Comparison of ENCODE assay signal across 17 cellular contexts in the genomic region with DNA sequence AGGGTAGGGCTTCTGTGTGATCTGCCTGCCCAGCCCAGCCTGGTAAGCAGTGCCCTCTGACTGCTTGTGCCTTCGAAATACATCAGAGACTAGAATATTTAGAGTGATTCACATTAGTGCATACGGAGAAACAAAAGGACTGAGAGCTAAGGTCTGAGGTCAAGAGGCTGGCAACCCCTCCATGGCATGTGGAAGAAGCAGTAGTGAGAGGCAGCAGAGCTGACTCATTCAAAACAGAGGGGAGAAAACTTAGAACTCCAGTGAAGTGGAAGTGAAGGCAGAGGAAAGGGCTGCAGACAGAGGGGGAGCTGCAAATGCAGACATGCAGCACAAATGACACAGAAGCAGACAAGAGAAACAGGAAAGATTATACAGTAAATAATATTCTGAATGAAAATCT.
DNase-seq lines count a peak whose midpoint lies in the region; ATAC-seq, FAIRE-seq and TF ChIP-seq lines count a peak whose summit lies in the region.
"Had no signal": no experiment of that assay in that cellular context is flagged by ENCODE, and none has a peak within 500 bp of the region (broad histone marks: within the 10 kb centered on the region; RNA-seq: fewer than 3 reads in every experiment).

No MANE protein-coding gene starts in this region.

- H3K14ac ChIP-seq in mesenchymal stem cell (ENCODE audit: low read length in 2 of 2), result no peak overlapping the region

- no peak overlapping the region for H2AK5ac ChIP-seq in mesenchymal stem cell (ENCODE audit: low read length, severe bottlenecking)

- H3K4ac ChIP-seq in mesenchymal stem cell (ENCODE audit: low read depth in 1 of 2, low read length in 2 of 2), result no peak overlapping the region

- no peak for TF ChIP-seq CTCF in K562 (IDR thresholded peaks at IDR 0.05 in 2 of 3, conservative IDR thresholded peaks at IDR 0.05 in 1 of 3; ENCODE audit: insufficient read depth in 2 of 3, low read depth in 1 of 3, low read length in 3 of 3)

- no TSS peak for BruUV-seq in K562 (replicated peaks; lab: Mats Ljungman, UMichigan)

- H3K36me3 Mint-ChIP-seq in activated CD4-positive, alpha-beta memory T cell treated with anti-CD3 and anti-CD28 coated beads for 36 hours, result peaks cover 4% of the 10 kb centered on the region

- no peak overlapping the region for H2BK120ac ChIP-seq in mesenchymal stem cell (ENCODE audit: low read depth, low read length)

- H4K8ac ChIP-seq in mesenchymal stem cell (ENCODE audit: low read length), result no peak overlapping the region

- TF ChIP-seq EP300 in K562 (IDR thresholded peaks at IDR 0.05; ENCODE audit: low read length), result no peak; the same call in 1 of the 2 replicates

- CTCF ChIA-PET in K562 (lab: Yijun Ruan, JAX; ENCODE audit: low intra/inter-chr PET ratio), result no interaction called here
- CTCF ChIA-PET in activated CD4-positive, alpha-beta memory T cell treated with anti-CD3 and anti-CD28 coated beads for 36 hours (lab: Charles Lee), result interaction anchor here (0.8 to 2.8 kb wide), 4 partner anchors 12 to 291 kb away, joined by 3 to 9 read pairs (median 6); no protein-coding TSS in a partner anchor

- H3K9me1 ChIP-seq in K562 (ENCODE audit: control insufficient read depth, insufficient read depth, low read length), result no peaks in the 10 kb centered on the region

- in situ Hi-C loops in K562 (cut with MboI), result loop anchor here (25.0 kb wide), 1 partner anchor 187 kb away; the partner anchor contains the start of gene TRAK1

- ATAC-seq in K562, result no peak
- ATAC-seq: activated CD4-positive, CD25-positive, alpha-beta regulatory T cell treated with anti-CD3 and anti-CD28 coated beads, Interleukin-2, amount 50 U/mL, for 24 hours; GM12878; natural killer cell; Panc1 had no signal

- H2AFZ ChIP-seq in K562 (ENCODE audit: low read depth, low read length), result no peak overlapping the region
- H2AFZ ChIP-seq in mesenchymal stem cell (ENCODE audit: low read depth, low read length), result no peak overlapping the region

- intact Hi-C loops in K562 (cut with micrococcal nuclease), result no loop called here
- intact Hi-C loops in activated CD4-positive, alpha-beta memory T cell treated with anti-CD3 and anti-CD28 coated beads for 36 hours (cut with micrococcal nuclease), result no loop called here

- no peaks in the 10 kb centered on the region for H3K36me3 ChIP-seq in K562 (ENCODE audit: control insufficient read depth, insufficient read depth, low read length)
- H3K36me3 ChIP-seq in mesenchymal stem cell (ENCODE audit: control insufficient read depth in 1 of 2, insufficient read depth in 2 of 2, low read depth in 1 of 2, low read length in 2 of 2), result peaks cover 0 to 12% of the 10 kb centered on the region in 2 experiments

- no peak overlapping the region for H3K27ac Mint-ChIP-seq in activated CD4-positive, alpha-beta memory T cell treated with anti-CD3 and anti-CD28 coated beads for 36 hours
- H3K27ac Mint-ChIP-seq: natural killer cell; stimulated activated naive CD8-positive, alpha-beta T cell treated with anti-CD3 and anti-CD28 coated beads, Interleukin-15, Interleukin-2, amounts not matched to agents 100 ng/mL and 50 ng/mL, for 24 hours had no signal

- H3K27me3 ChIP-seq in K562 (ENCODE audit: control insufficient read depth in 2 of 2, insufficient read depth in 2 of 2, low read length in 2 of 2) (no peaks in the 10 kb centered on the region), mesenchymal stem cell (ENCODE audit: control insufficient read depth in 1 of 2, insufficient read depth in 1 of 2, low read length in 2 of 2) (no peaks in the 10 kb centered on the region)
- H3K27me3 ChIP-seq: dorsolateral prefrontal cortex had no signal

- H4K20me1 ChIP-seq in K562 (replicated peaks; ENCODE audit: control insufficient read depth, insufficient read depth, low read length), result no peaks in the 10 kb centered on the region

- no peak overlapping the region for H3K4me3 Mint-ChIP-seq in activated CD4-positive, alpha-beta memory T cell treated with anti-CD3 and anti-CD28 coated beads for 36 hours
- H3K4me3 Mint-ChIP-seq: natural killer cell; stimulated activated naive CD8-positive, alpha-beta T cell treated with anti-CD3 and anti-CD28 coated beads, Interleukin-15, Interleukin-2, amounts not matched to agents 100 ng/mL and 50 ng/mL, for 24 hours had no signal

- H3K79me2 ChIP-seq in K562 (ENCODE audit: control insufficient read depth, insufficient read depth, low read length), result no peaks in the 10 kb centered on the region

- no peaks in the 10 kb centered on the region for H3K27me3 Mint-ChIP-seq in activated CD4-positive, alpha-beta memory T cell treated with anti-CD3 and anti-CD28 coated beads for 36 hours
- H3K27me3 Mint-ChIP-seq: stimulated activated naive CD8-positive, alpha-beta T cell treated with anti-CD3 and anti-CD28 coated beads, Interleukin-15, Interleukin-2, amounts not matched to agents 100 ng/mL and 50 ng/mL, for 24 hours had no signal

- no peak overlapping the region for H2BK5ac ChIP-seq in mesenchymal stem cell (ENCODE audit: low read depth, low read length, poor library complexity, severe bottlenecking)

- H3K4me2 ChIP-seq in K562 (ENCODE audit: insufficient read depth, low read length), result no peak overlapping the region; the same call in 1 of the 2 replicates
- H3K4me2 ChIP-seq in mesenchymal stem cell (ENCODE audit: low read length, poor library complexity, severe bottlenecking), result peak overlapping the region; percentile 49

- peaks cover 5 to 6% of the 10 kb centered on the region in 2 experiments; a peak in 3 of 5 replicates for H3K4me1 ChIP-seq in K562 (replicated peaks in 1 of 2; ENCODE audit: control insufficient read depth in 2 of 2, insufficient read depth in 2 of 2, low read length in 2 of 2)
- H3K4me1 ChIP-seq in mesenchymal stem cell (ENCODE audit: control insufficient read depth, insufficient read depth, low read depth, low read length), result peaks cover 4% of the 10 kb centered on the region

- H2BK12ac ChIP-seq in mesenchymal stem cell (ENCODE audit: low read length in 2 of 2), result no peak overlapping the region

- H3K79me1 ChIP-seq in mesenchymal stem cell (replicated peaks; ENCODE audit: low read length, poor library complexity, severe bottlenecking), result no peaks in the 10 kb centered on the region

- H2BK15ac ChIP-seq in mesenchymal stem cell (ENCODE audit: low read depth, poor library complexity, severe bottlenecking), result no peak overlapping the region

- no peak overlapping the region for H3K18ac ChIP-seq in mesenchymal stem cell (ENCODE audit: low read depth in 1 of 2, low read length in 2 of 2)

- H3K9ac ChIP-seq in K562 (ENCODE audit: insufficient read depth in 1 of 2, low read depth in 2 of 2, low read length in 2 of 2) (peak overlapping the region in 1 of 2 experiments; percentile 17; a peak in 1 of 4 replicates), mesenchymal stem cell (ENCODE audit: low read length) (no peak overlapping the region)

- DNase-seq in COLO829 (ENCODE audit: low spot score) (peak; percentile 15), HT1080 (ENCODE audit: low read depth) (peak; percentile 85), K562 (ENCODE audit: extremely low read depth in 1 of 4, low spot score in 3 of 4) (peak in 1 of 4 experiments; percentile 29), mesenchymal stem cell (peak; percentile 79), hippocampal formation (lab: John Stamatoyannopoulos, UW) (no peak), D341Med (ENCODE audit: low spot score) (no peak)
- no peak for DNase-seq in activated effector memory CD4-positive, alpha-beta T cell treated with Interleukin-2 at 50 U/mL for 16 hours
- DNase-seq in activated CD4-positive, alpha-beta memory T cell treated with anti-CD3 and anti-CD28 coated beads for 36 hours, result no peak
- DNase-seq: activated effector memory CD4-positive, alpha-beta T cell treated with anti-CD3 and anti-CD28 coated beads, Interleukin-2, amount 50 U/mL, for 16 hours; dorsolateral prefrontal cortex; natural killer cell; NCI-H187 treated with DMSO at 0.1 percent for 48 hours; stimulated activated CD4-positive, alpha-beta T cell treated with anti-CD3 and anti-CD28 coated beads, Interleukin-2, amount 100 ng/mL, for 24 hours had no signal

- no peak for TF ChIP-seq RAD21 in K562 (CRISPR knock-in tag; conservative IDR thresholded peaks at IDR 0.05 in 1 of 2, IDR thresholded peaks at IDR 0.05 in 1 of 2)

- POLR2A ChIA-PET in K562 (lab: Yijun Ruan, JAX), result interaction anchor here (0.6 kb wide), 1 partner anchor 1243 kb away, joined by 3 read pairs; no protein-coding TSS in a partner anchor
- POLR2A ChIA-PET in activated CD4-positive, alpha-beta memory T cell treated with anti-CD3 and anti-CD28 coated beads for 36 hours (lab: Charles Lee), result no interaction called here

- H4K91ac ChIP-seq in mesenchymal stem cell (ENCODE audit: low read length), result no peak overlapping the region

- FAIRE-seq in K562 (lab: Jason Lieb, UNC), result no peak
- FAIRE-seq: GM12878 had no signal

- no peak for TF ChIP-seq POLR2A in K562 (conservative IDR thresholded peaks at IDR 0.05)

- no peak overlapping the region for H3K23ac ChIP-seq in mesenchymal stem cell (ENCODE audit: low read length in 2 of 2)

- H3K9me3 ChIP-seq in K562 (replicated peaks; ENCODE audit: control insufficient read depth, insufficient read depth, low read depth, low read length), result no peaks in the 10 kb centered on the region
- H3K9me3 ChIP-seq in mesenchymal stem cell (ENCODE audit: control insufficient read depth, low read length), result no peaks in the 10 kb centered on the region

- no peak overlapping the region for H3K27ac ChIP-seq in K562 (ENCODE audit: extremely low read depth, low read depth, low read length)
- H3K27ac ChIP-seq in mesenchymal stem cell (ENCODE audit: low read length, poor library complexity, severe bottlenecking), result no peak overlapping the region
- H3K27ac ChIP-seq: dorsolateral prefrontal cortex had no signal

- no peaks in the 10 kb centered on the region for H3K4me1 Mint-ChIP-seq in activated CD4-positive, alpha-beta memory T cell treated with anti-CD3 and anti-CD28 coated beads for 36 hours (ENCODE audit: low read depth)
- H3K4me1 Mint-ChIP-seq: natural killer cell had no signal

- no peaks in the 10 kb centered on the region for H3K9me3 Mint-ChIP-seq in activated CD4-positive, alpha-beta memory T cell treated with anti-CD3 and anti-CD28 coated beads for 36 hours
- H3K9me3 Mint-ChIP-seq: natural killer cell; stimulated activated naive CD8-positive, alpha-beta T cell treated with anti-CD3 and anti-CD28 coated beads, Interleukin-15, Interleukin-2, amounts not matched to agents 100 ng/mL and 50 ng/mL, for 24 hours had no signal

- no peak overlapping the region for H3K4me3 ChIP-seq in K562
- no peak overlapping the region for H3K4me3 ChIP-seq in mesenchymal stem cell (ENCODE audit: insufficient read depth in 1 of 2, low read depth in 1 of 2, low read length in 2 of 2)
- H3K4me3 ChIP-seq: dorsolateral prefrontal cortex, GM12878 had no signal

- 3% methylated on average over 2 of the region's 2 CpGs for WGBS in K562 (ENCODE audit: insufficient coverage, low coverage, missing lambda C conversion rate)
- WGBS in mesenchymal stem cell, result 9% methylated on average over 2 of the region's 2 CpGs

TF ChIP-seq in K562, 482 proteins besides CTCF, POLR2A, EP300 and RAD21 (continues in another document):
- TF ChIP-seq PURB (CRISPR knock-in tag; IDR thresholded peaks at IDR 0.05; ENCODE audit: low read depth) (no peak), ZNF316 (IDR thresholded peaks at IDR 0.05) (0 out of 2 replicates have a peak, but pooled peaks have one; percentile 2), PHF8 (IDR thresholded peaks at IDR 0.05; ENCODE audit: borderline replicate concordance, low read length) (no peak), SREBF1 (IDR thresholded peaks at IDR 0.05; ENCODE audit: borderline replicate concordance, low read depth, low read length) (no peak)

Comparison
In these comparisons a context has a peak if more than half of its experiments do, and no peak if none do; other contexts are left out.
1. DNase-seq: peak in COLO829 (single experiment), HT1080 (single experiment) and mesenchymal stem cell (single experiment); none in hippocampal formation (0 of 2), activated effector memory CD4-positive, alpha-beta T cell treated with Interleukin-2 at 50 U/mL for 16 hours (single experiment), activated CD4-positive, alpha-beta memory T cell treated with anti-CD3 and anti-CD28 coated beads for 36 hours (single experiment) and D341Med (single experiment).